Comparison of ENCODE assay signal across 13 cellular contexts in the genomic region with DNA sequence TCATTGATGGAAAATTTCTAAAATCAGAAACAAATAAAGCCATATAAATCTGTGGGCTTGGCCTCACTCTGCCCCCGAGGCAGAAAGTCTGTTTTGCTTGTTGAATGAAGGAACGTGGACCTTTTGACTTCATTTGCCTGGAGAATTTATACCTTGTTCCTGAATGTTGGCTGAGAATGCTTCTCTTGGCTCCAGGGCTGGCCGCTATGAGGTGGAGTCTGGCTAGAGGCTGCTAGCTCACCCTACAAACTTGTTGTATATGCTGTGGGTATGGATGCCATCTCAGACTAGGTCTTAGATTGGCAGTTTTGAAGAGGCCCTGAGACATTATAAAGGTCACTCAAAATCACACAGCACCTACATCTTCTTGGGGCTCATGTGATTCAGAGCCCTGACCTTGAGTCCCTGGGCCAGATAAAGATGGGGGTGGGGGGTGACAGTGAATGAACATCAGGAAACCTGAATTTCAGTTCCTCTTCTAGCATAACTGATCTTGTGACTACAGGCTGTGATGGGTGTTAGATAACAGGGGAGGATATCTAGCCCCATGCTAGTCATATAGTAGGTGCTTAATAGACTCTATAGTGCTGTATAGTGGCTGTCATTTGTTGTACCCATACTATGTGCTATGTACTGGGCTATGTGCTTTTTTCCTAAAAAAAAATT. TPM values are rescaled to one million over a fixed set of nuclear protein-coding genes. Genes with fewer than 3 reads are reported as not detected.
A peak's percentile ranks its signal among the peaks of the same experiment; 100 is the strongest.
DNase-seq lines count a peak whose midpoint lies in the region; ATAC-seq and TF ChIP-seq lines count a peak whose summit lies in the region.
"Had no signal": no experiment of that assay in that cellular context is flagged by ENCODE, and none has a peak within 500 bp of the region (broad histone marks: within the 10 kb centered on the region; RNA-seq: fewer than 3 reads in every experiment).

No MANE protein-coding gene starts in this region.

- POLR2A ChIA-PET in CD8-positive, alpha-beta memory T cell (lab: Charles Lee), result no interaction called here

- no peaks in the 10 kb centered on the region for H3K9me3 ChIP-seq in RWPE2 (ENCODE audit: severe bottlenecking)
- no peaks in the 10 kb centered on the region for H3K9me3 ChIP-seq in CD8-positive, alpha-beta memory T cell (ENCODE audit: low read length)
- H3K9me3 ChIP-seq in effector memory CD4-positive, alpha-beta T cell (ENCODE audit: control insufficient read depth, low read length), result no peaks in the 10 kb centered on the region

- H3K27ac Mint-ChIP-seq in CD8-positive, alpha-beta memory T cell, result no peak overlapping the region
- H3K27ac Mint-ChIP-seq: activated naive CD4-positive, alpha-beta T cell treated with anti-CD3 and anti-CD28 coated beads for 36 hours had no signal

- peaks cover 27 to 49% (median 30%) of the 10 kb centered on the region in 3 donors for H3K4me1 Mint-ChIP-seq in CD8-positive, alpha-beta memory T cell

- no peaks in the 10 kb centered on the region for H3K9me3 Mint-ChIP-seq in CD8-positive, alpha-beta memory T cell
- H3K9me3 Mint-ChIP-seq: activated naive CD4-positive, alpha-beta T cell treated with anti-CD3 and anti-CD28 coated beads for 36 hours had no signal

- H3K4me3 Mint-ChIP-seq in CD8-positive, alpha-beta memory T cell, result peak overlapping the region in 1 of 7 donors; percentile 29
- H3K4me3 Mint-ChIP-seq: activated naive CD4-positive, alpha-beta T cell treated with anti-CD3 and anti-CD28 coated beads for 36 hours had no signal

- peak overlapping the region; percentile 31; the same call in 1 of the 2 replicates for H3K4me3 ChIP-seq in GM08714 (ENCODE audit: low read length)
- no peak overlapping the region for H3K4me3 ChIP-seq in RWPE2 (ENCODE audit: severe bottlenecking)
- H3K4me3 ChIP-seq in CD8-positive, alpha-beta memory T cell (ENCODE audit: low read length), result no peak overlapping the region
- H3K4me3 ChIP-seq in effector memory CD4-positive, alpha-beta T cell (ENCODE audit: insufficient read depth, low read depth, low read length, poor library complexity, severe bottlenecking), result no peak overlapping the region

- H3K4me1 ChIP-seq in RWPE2 (ENCODE audit: insufficient read depth, poor library complexity, severe bottlenecking), result peaks cover 38% of the 10 kb centered on the region
- peaks cover 28% of the 10 kb centered on the region for H3K4me1 ChIP-seq in CD8-positive, alpha-beta memory T cell (ENCODE audit: insufficient read depth, low read length)
- H3K4me1 ChIP-seq in effector memory CD4-positive, alpha-beta T cell (ENCODE audit: control insufficient read depth, insufficient read depth, low read length, poor library complexity, severe bottlenecking), result peaks cover 11% of the 10 kb centered on the region

- TF ChIP-seq CTCF in RWPE2 (IDR thresholded peaks at IDR 0.05; ENCODE audit: poor library complexity, severe bottlenecking), result no peak

- CTCF ChIA-PET in CD8-positive, alpha-beta memory T cell (lab: Charles Lee), result no interaction called here

- H3K27me3 Mint-ChIP-seq in CD8-positive, alpha-beta memory T cell, result no peaks in the 10 kb centered on the region

- DNase-seq in RWPE2 (ENCODE audit: low spot score) (no peak), superior temporal gyrus (ENCODE audit: extremely low spot score) (no peak), KG1 (lab: John Stamatoyannopoulos, UW) (no peak)
- no peak for DNase-seq in CD8-positive, alpha-beta memory T cell
- DNase-seq in effector memory CD4-positive, alpha-beta T cell, result no peak
- DNase-seq: activated naive CD4-positive, alpha-beta T cell treated with anti-CD3 and anti-CD28 coated beads for 36 hours had no signal

- H3K27me3 ChIP-seq in RWPE2 (ENCODE audit: insufficient read depth, poor library complexity, severe bottlenecking), result no peaks in the 10 kb centered on the region
- H3K27me3 ChIP-seq in CD8-positive, alpha-beta memory T cell (ENCODE audit: insufficient read depth, low read length, poor library complexity, severe bottlenecking), result no peaks in the 10 kb centered on the region
- no peaks in the 10 kb centered on the region for H3K27me3 ChIP-seq in effector memory CD4-positive, alpha-beta T cell (replicated peaks; ENCODE audit: control insufficient read depth, insufficient read depth, low read length, poor library complexity, severe bottlenecking)

- peaks cover 0 to 19% (median 0%) of the 10 kb centered on the region in 3 donors for H3K36me3 Mint-ChIP-seq in CD8-positive, alpha-beta memory T cell

- ATAC-seq in GM19397 (IDR thresholded peaks at IDR 0.05; ENCODE audit: unreplicated experiment) (peak; percentile 30), HG03095 (IDR thresholded peaks at IDR 0.05; ENCODE audit: unreplicated experiment) (peak; percentile 40), RWPE2 (ENCODE audit: low read depth) (no peak)
- ATAC-seq: SK-N-SH treated with all-trans-retinoic acid at 6 μM for 48 hours had no signal

- H3K27ac ChIP-seq in RWPE2 (ENCODE audit: poor library complexity, severe bottlenecking), result peak overlapping the region; percentile 95
- no peak overlapping the region for H3K27ac ChIP-seq in CD8-positive, alpha-beta memory T cell (ENCODE audit: low read depth, low read length)
- no peak overlapping the region for H3K27ac ChIP-seq in effector memory CD4-positive, alpha-beta T cell (ENCODE audit: insufficient read depth, low read length, poor library complexity, severe bottlenecking)
- H3K27ac ChIP-seq: C4-2B had no signal

- peaks cover 13% of the 10 kb centered on the region for H3K36me3 ChIP-seq in RWPE2 (ENCODE audit: low read depth)
- H3K36me3 ChIP-seq in CD8-positive, alpha-beta memory T cell (ENCODE audit: insufficient read depth, low read length), result no peaks in the 10 kb centered on the region
- H3K36me3 ChIP-seq in effector memory CD4-positive, alpha-beta T cell (ENCODE audit: control insufficient read depth, insufficient read depth, low read length), result no peaks in the 10 kb centered on the region

RNA-seq across cellular contexts. Expression of a gene that starts 2.8 kb away (rescaled TPM):
- total RNA-seq in CD8-positive, alpha-beta memory T cell, result 10 to 100 TPM; 12.7 to 14.9 TPM
- 4.7 TPM for polyA plus RNA-seq in CD8-positive, alpha-beta memory T cell

RNA-seq across cellular contexts. Expression of a gene that starts 31.9 kb away (rescaled TPM):
- total RNA-seq in CD8-positive, alpha-beta memory T cell, result 10 to 100 TPM; 47.9 to 50.5 TPM
- polyA plus RNA-seq in CD8-positive, alpha-beta memory T cell, result 134 TPM

RNA-seq across cellular contexts. Expression of a gene that starts 47.8 kb away (rescaled TPM):
- not detected for total RNA-seq in CD8-positive, alpha-beta memory T cell
- not detected for polyA plus RNA-seq in CD8-positive, alpha-beta memory T cell
- total RNA-seq: activated naive CD4-positive, alpha-beta T cell treated with anti-CD3 and anti-CD28 coated beads for 36 hours; HT1080; myocyte had no signal
